Comparison of ENCODE assay signal across 10 cellular contexts in genomic region chr2:166360906-166361305, GRCh38. TPM values are rescaled to one million over a fixed set of nuclear protein-coding genes. Genes with fewer than 3 reads are reported as not detected.
DNase-seq lines count a peak whose midpoint lies in the region; ATAC-seq and TF ChIP-seq lines count a peak whose summit lies in the region.
"Had no signal": no experiment of that assay in that cellular context is flagged by ENCODE, and none has a peak within 500 bp of the region (broad histone marks: within the 10 kb centered on the region; RNA-seq: fewer than 3 reads in every experiment).

No MANE protein-coding gene starts in this region.

- peak; percentile 70 for DNase-seq in A673 (ENCODE audit: low spot score)
- no peak for DNase-seq in PC-3
- no peak for DNase-seq in activated T-cell treated with anti-CD3 and anti-CD28 coated beads for 4 hours
- DNase-seq in OCI-M2 (lab: John Stamatoyannopoulos, UW; ENCODE audit: unreplicated experiment) = no peak
- DNase-seq: GOT3, NCI-H1694 had no signal

- intact Hi-C loops in A673 (cut with micrococcal nuclease; ENCODE audit: unreplicated experiment) = no loop called here
- intact Hi-C loops in PC-3 (cut with micrococcal nuclease) = loop anchor here (1.0 to 5.0 kb wide), 3 partner anchors 23 to 156 kb away; no protein-coding TSS in a partner anchor

- TF ChIP-seq CTCF in A673 (conservative IDR thresholded peaks at IDR 0.05; ENCODE audit: low read depth, low read length) (no peak), PC-3 (conservative IDR thresholded peaks at IDR 0.05; ENCODE audit: low read depth, low read length) (no peak)

- H3K9me3 ChIP-seq in A673 (ENCODE audit: low read depth, low read length, poor library complexity, severe bottlenecking) = no peaks in the 10 kb centered on the region
- H3K9me3 ChIP-seq in PC-3 (ENCODE audit: low read length) = no peaks in the 10 kb centered on the region
- H3K9me3 ChIP-seq: BLaER1 had no signal

- H3K9ac ChIP-seq in PC-3 (ENCODE audit: low read length) = no peak overlapping the region
- H3K9ac ChIP-seq: BLaER1 had no signal

- 0 out of 2 replicates have a peak, but pooled peaks cover 4% of the 10 kb centered on the region for H3K9me2 ChIP-seq in PC-3 (replicated peaks; ENCODE audit: low read length)

- peak overlapping the region; percentile 8; the same call in 1 of the 2 replicates for H2AFZ ChIP-seq in PC-3 (ENCODE audit: low read length)

- H3K4me1 ChIP-seq in A673 (ENCODE audit: insufficient read depth, low read length, poor library complexity, severe bottlenecking) (peaks cover 22% of the 10 kb centered on the region), PC-3 (ENCODE audit: insufficient read depth, low read length) (peaks cover 9% of the 10 kb centered on the region)
- H3K4me1 ChIP-seq: BLaER1 had no signal

- ATAC-seq in GM18519 (IDR thresholded peaks at IDR 0.05; ENCODE audit: low FRiP score, unreplicated experiment) = peak; percentile 11
- ATAC-seq in HG03378 (IDR thresholded peaks at IDR 0.05; ENCODE audit: unreplicated experiment) = peak; percentile 12
- ATAC-seq in PC-3 = no peak
- no peak for ATAC-seq in GM18873 (IDR thresholded peaks at IDR 0.05; ENCODE audit: low FRiP score, unreplicated experiment)

- no peaks in the 10 kb centered on the region for H4K20me1 ChIP-seq in PC-3 (ENCODE audit: low read length)
- H4K20me1 ChIP-seq: BLaER1 had no signal

- H3K4me2 ChIP-seq in PC-3 (ENCODE audit: low read length) = no peak overlapping the region
- H3K4me2 ChIP-seq: BLaER1 had no signal

- BruUV-seq in A673 (replicated peaks; lab: Mats Ljungman, UMichigan) (no TSS peak), PC-3 (replicated peaks; lab: Mats Ljungman, UMichigan) (no TSS peak)

- H3K79me2 ChIP-seq in PC-3 (ENCODE audit: low read length) = no peaks in the 10 kb centered on the region

- no peaks in the 10 kb centered on the region for H3F3A ChIP-seq in PC-3 (ENCODE audit: low read length, unreplicated experiment)

- peak overlapping the region; percentile 3 for H3K4me3 ChIP-seq in A673 (ENCODE audit: low read depth, low read length, poor library complexity, severe bottlenecking)
- H3K4me3 ChIP-seq in PC-3 (ENCODE audit: low read length) = no peak overlapping the region
- H3K4me3 ChIP-seq: BLaER1 had no signal

- peak overlapping the region; percentile 65 for H3K27ac ChIP-seq in A673 (ENCODE audit: low read depth, low read length, poor library complexity, severe bottlenecking)
- no peak overlapping the region for H3K27ac ChIP-seq in PC-3 (ENCODE audit: low read length)
- H3K27ac ChIP-seq: BLaER1 had no signal

- CTCF ChIA-PET in A673 (lab: Charles Lee) = interaction anchor here (0.6 to 1.4 kb wide), 4 partner anchors 14 to 180 kb away, joined by 3 to 4 read pairs (median 3); no protein-coding TSS in a partner anchor
- CTCF ChIA-PET in PC-3 (lab: Charles Lee) = interaction anchor here (0.6 to 1.0 kb wide), 6 partner anchors 10 to 59 kb away, joined by 3 to 14 read pairs (median 4); partner anchors contain the start of gene SCN9A

- POLR2A ChIA-PET in A673 (lab: Charles Lee; ENCODE audit: low non-redundant PET) = no interaction called here
- POLR2A ChIA-PET in PC-3 (lab: Charles Lee; ENCODE audit: unreplicated experiment) = no interaction called here

- H3K36me3 ChIP-seq in A673 (ENCODE audit: insufficient read depth, low read length, poor library complexity, severe bottlenecking) = no peaks in the 10 kb centered on the region
- no peaks in the 10 kb centered on the region for H3K36me3 ChIP-seq in PC-3 (ENCODE audit: low read depth, low read length)
- H3K36me3 ChIP-seq: BLaER1 had no signal

- H3K27me3 ChIP-seq in A673 (replicated peaks; ENCODE audit: insufficient read depth, low read depth, low read length, poor library complexity) (no peaks in the 10 kb centered on the region), PC-3 (ENCODE audit: low read length) (no peaks in the 10 kb centered on the region)
- H3K27me3 ChIP-seq: BLaER1 had no signal

RNA-seq across cellular contexts. Expression of gene SCN9A, which starts 14.8 kb away (rescaled TPM):
- total RNA-seq in A673 (2021) (3.5 and 4.2 TPM in 2 replicates), PC-3 (2014; rRNA removed) (3.4 and 7.0 TPM in 2 replicates)

Comparison
In these comparisons a context has a peak if more than half of its experiments do, and no peak if none do; other contexts are left out.
1. ATAC-seq: peak in GM18519 (single experiment) and HG03378 (single experiment); none in PC-3 (single experiment) and GM18873 (single experiment).